9 cellular contexts compared by ENCODE assay signal in the genomic region with DNA sequence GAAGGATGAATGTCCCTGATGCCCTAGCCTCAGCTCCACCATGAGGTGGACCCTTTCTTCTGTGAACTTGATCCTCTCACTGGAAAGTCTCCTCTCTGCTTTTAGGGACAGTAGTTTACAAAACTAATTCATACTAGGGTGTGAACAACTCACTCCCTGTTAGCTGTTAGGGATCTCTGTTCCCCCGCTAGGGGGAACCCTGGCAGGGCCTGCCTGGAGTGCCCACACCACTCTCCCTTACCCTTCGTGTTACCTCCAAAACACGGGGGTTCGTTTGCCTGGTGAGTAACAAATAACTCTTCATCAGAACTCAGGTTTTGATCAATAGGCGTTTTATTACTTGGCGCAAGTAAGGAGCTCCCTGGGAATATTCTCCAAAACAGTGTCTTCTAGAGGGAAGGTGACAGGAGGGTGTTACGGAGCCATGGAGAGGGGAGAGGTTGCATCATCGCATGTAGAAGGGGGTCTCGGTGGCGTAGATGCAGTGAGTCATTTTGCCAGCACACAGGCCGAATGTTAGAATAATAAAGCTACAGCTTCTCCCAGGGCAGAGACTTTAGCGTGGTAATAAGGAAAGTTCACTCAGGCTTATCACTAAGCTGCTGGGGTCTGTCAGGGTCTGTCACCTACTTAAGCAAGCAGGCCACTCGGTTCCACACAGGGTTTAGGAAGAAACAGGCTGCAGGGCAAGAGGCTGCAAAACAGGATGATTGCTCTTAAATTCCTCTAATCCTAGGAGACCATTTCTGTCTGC. TPM values are rescaled to one million over a fixed set of nuclear protein-coding genes. Genes with fewer than 3 reads are reported as not detected.
DNase-seq lines count a peak whose midpoint lies in the region; TF ChIP-seq lines count a peak whose summit lies in the region.
"Had no signal": no experiment of that assay in that cellular context is flagged by ENCODE, and none has a peak within 500 bp of the region (broad histone marks: within the 10 kb centered on the region; RNA-seq: fewer than 3 reads in every experiment).

No MANE protein-coding gene starts in this region.

- no TSS peak for BruUV-seq in A673 (replicated peaks; lab: Mats Ljungman, UMichigan)

- H3K79me2 ChIP-seq in OCI-LY3 (ENCODE audit: low read length): no peaks in the 10 kb centered on the region
- H3K79me2 ChIP-seq in fibroblast of lung (ENCODE audit: control insufficient read depth, insufficient read depth, low read length): no peaks in the 10 kb centered on the region
- H3K79me2 ChIP-seq in osteoblast (ENCODE audit: insufficient read depth, low read length): no peaks in the 10 kb centered on the region

- H4K20me1 ChIP-seq in OCI-LY3 (ENCODE audit: insufficient read depth, low read length) (no peaks in the 10 kb centered on the region), fibroblast of lung (ENCODE audit: control insufficient read depth, extremely low read depth, insufficient read depth, low read length) (no peaks in the 10 kb centered on the region), osteoblast (ENCODE audit: insufficient read depth, low read length) (no peaks in the 10 kb centered on the region)

- CTCF ChIA-PET in A673 (lab: Charles Lee): no interaction called here

- intact Hi-C loops in A673 (cut with micrococcal nuclease; ENCODE audit: unreplicated experiment): no loop called here

- H2AFZ ChIP-seq in OCI-LY3 (ENCODE audit: low read depth, low read length): peak overlapping the region; percentile 62
- H2AFZ ChIP-seq in fibroblast of lung (ENCODE audit: low read length): no peak overlapping the region
- no peak overlapping the region for H2AFZ ChIP-seq in osteoblast (ENCODE audit: low read length)

- POLR2A ChIA-PET in A673 (lab: Charles Lee; ENCODE audit: low non-redundant PET): no interaction called here

- H3K4me1 ChIP-seq in OCI-LY3 (ENCODE audit: low read length): peaks cover 57% of the 10 kb centered on the region
- H3K4me1 ChIP-seq in fibroblast of lung (ENCODE audit: control insufficient read depth, extremely low read depth, insufficient read depth, low read length): peaks cover 27% of the 10 kb centered on the region
- peaks cover 34% of the 10 kb centered on the region for H3K4me1 ChIP-seq in osteoblast (ENCODE audit: insufficient read depth, low read length)
- H3K4me1 ChIP-seq in A673 (ENCODE audit: insufficient read depth, low read length, poor library complexity, severe bottlenecking): no peaks in the 10 kb centered on the region

- peak; percentile 30 for DNase-seq in AG08396 (ENCODE audit: low spot score)
- DNase-seq in fibroblast of lung (ENCODE audit: low read depth in 2 of 2): peak; percentile 29 to 68
- DNase-seq in osteoblast (ENCODE audit: insufficient read length, low spot score, missing footprints): peak; percentile 61
- DNase-seq in GOT3 (lab: John Stamatoyannopoulos, UW): no peak
- no peak for DNase-seq in anterior cingulate cortex (lab: John Stamatoyannopoulos, UW)
- no peak for DNase-seq in NCI-H1092 treated with DMSO at 0.1 percent for 48 hours (lab: John Stamatoyannopoulos, UW)
- no peak for DNase-seq in A673 (ENCODE audit: low spot score)
- DNase-seq: T-helper 1 cell had no signal

- H3K27me3 ChIP-seq in OCI-LY3 (ENCODE audit: low read depth, low read length) (no peaks in the 10 kb centered on the region), fibroblast of lung (ENCODE audit: control insufficient read depth, insufficient read depth, low read length) (peaks cover 16% of the 10 kb centered on the region), osteoblast (ENCODE audit: insufficient read depth, low read length) (peaks cover 5% of the 10 kb centered on the region), A673 (replicated peaks; ENCODE audit: insufficient read depth, low read depth, low read length, poor library complexity) (peaks cover 4% of the 10 kb centered on the region)

- H3K27ac ChIP-seq in OCI-LY3 (ENCODE audit: low read length) (peak overlapping the region; percentile 74), fibroblast of lung (ENCODE audit: insufficient read depth, low read length) (peak overlapping the region; percentile 43), osteoblast (ENCODE audit: low read depth, low read length) (peak overlapping the region; percentile 88), A673 (ENCODE audit: low read depth, low read length, poor library complexity, severe bottlenecking) (no peak overlapping the region)

- H3K4me3 ChIP-seq in OCI-LY3 (ENCODE audit: low read length) (peak overlapping the region; percentile 44), fibroblast of lung (replicated peaks in 1 of 4; ENCODE audit: control extremely low read depth in 1 of 4, insufficient read depth in 1 of 4, low read depth in 3 of 4, low read length in 4 of 4) (no peak overlapping the region), osteoblast (ENCODE audit: insufficient read depth, low read length) (no peak overlapping the region), A673 (ENCODE audit: low read depth, low read length, poor library complexity, severe bottlenecking) (no peak overlapping the region)

- H3K4me2 ChIP-seq in OCI-LY3 (ENCODE audit: low read length) (peak overlapping the region; percentile 62), fibroblast of lung (ENCODE audit: extremely low read depth, insufficient read depth, low read length) (peak overlapping the region; percentile 2), osteoblast (ENCODE audit: insufficient read depth, low read length) (peak overlapping the region; percentile 77)

- peak overlapping the region; percentile 79 for H3K9ac ChIP-seq in OCI-LY3 (ENCODE audit: low read length)
- no peak overlapping the region for H3K9ac ChIP-seq in fibroblast of lung (ENCODE audit: insufficient read depth, low read length)

- H3K9me3 ChIP-seq in OCI-LY3 (ENCODE audit: insufficient read depth, low read length) (no peaks in the 10 kb centered on the region), fibroblast of lung (ENCODE audit: control insufficient read depth, insufficient read depth, low read depth, low read length) (no peaks in the 10 kb centered on the region), osteoblast (ENCODE audit: low read depth, low read length) (no peaks in the 10 kb centered on the region), A673 (ENCODE audit: low read depth, low read length, poor library complexity, severe bottlenecking) (no peaks in the 10 kb centered on the region)

- H3K36me3 ChIP-seq in OCI-LY3 (replicated peaks; ENCODE audit: low read depth, low read length): no peaks in the 10 kb centered on the region
- no peaks in the 10 kb centered on the region for H3K36me3 ChIP-seq in fibroblast of lung (ENCODE audit: control insufficient read depth, insufficient read depth, low read length)
- no peaks in the 10 kb centered on the region for H3K36me3 ChIP-seq in osteoblast (ENCODE audit: insufficient read depth, low read length)
- no peaks in the 10 kb centered on the region for H3K36me3 ChIP-seq in A673 (ENCODE audit: insufficient read depth, low read length, poor library complexity, severe bottlenecking)

- TF ChIP-seq CTCF in OCI-LY3 (IDR thresholded peaks at IDR 0.05; ENCODE audit: low read depth, low read length) (peak; percentile 88), fibroblast of lung (conservative IDR thresholded peaks at IDR 0.05 in 1 of 2, IDR thresholded peaks at IDR 0.05 in 1 of 2; ENCODE audit: low read depth in 1 of 2, low read length in 2 of 2) (peak; percentile 29 to 43), osteoblast (IDR thresholded peaks at IDR 0.05; ENCODE audit: extremely low read depth, low read depth, low read length) (peak; percentile 67), A673 (conservative IDR thresholded peaks at IDR 0.05; ENCODE audit: low read depth, low read length) (no peak)

RNA-seq across cellular contexts. Expression of a gene that starts 45.8 kb away (rescaled TPM):
- 5.6 and 8.4 TPM in 2 replicates for total RNA-seq in fibroblast of lung
- 0.80 and 2.5 TPM in 2 replicates for polyA plus RNA-seq in fibroblast of lung
- 0.92 and 3.7 TPM in 2 replicates for polyA plus RNA-seq in fibroblast of lung (2012)
- polyA minus RNA-seq in fibroblast of lung (ENCODE audit: low replicate concordance): 0.90 TPM in 1 of 2 replicates, not detected in the other
- total RNA-seq in osteoblast: 9.7 and 20.6 TPM in 2 replicates
- total RNA-seq in A673 (2021): 1.1 and 1.5 TPM in 2 replicates

RNA-seq across cellular contexts. Expression of a gene that starts 59.6 kb away (rescaled TPM):
- not detected in 2 replicates for total RNA-seq in fibroblast of lung
- not detected in 2 replicates for polyA plus RNA-seq in fibroblast of lung
- not detected in 2 replicates for polyA plus RNA-seq in fibroblast of lung (2012)
- not detected in 2 replicates for polyA minus RNA-seq in fibroblast of lung (ENCODE audit: low replicate concordance)
- total RNA-seq in osteoblast: under 0.01 TPM in 1 of 2 replicates, not detected in the other
- not detected in 2 replicates for total RNA-seq in A673 (2021)

Comparison
In these comparisons a context has a peak if more than half of its experiments do, and no peak if none do; other contexts are left out.
1. DNase-seq: peak in AG08396 (single experiment), fibroblast of lung (2 of 2) and osteoblast (single experiment); none in GOT3 (single experiment), anterior cingulate cortex (0 of 58), NCI-H1092 treated with DMSO at 0.1 percent for 48 hours (single experiment) and A673 (single experiment).
2. H3K4me2 ChIP-seq: peak in every context shown above with its lines; median percentile 77 in osteoblast; 62 in OCI-LY3; 2 in fibroblast of lung.